22 cellular contexts compared by ENCODE assay signal in genomic region chr11:35295751-35296150, GRCh38.
"Had no signal": no experiment of that assay in that cellular context is flagged by ENCODE, and none has a peak within 500 bp of the region (broad histone marks: within the 10 kb centered on the region; RNA-seq: fewer than 3 reads in every experiment).

No MANE protein-coding gene starts in this region.

- H3K27ac Mint-ChIP-seq: activated naive CD8-positive, alpha-beta T cell; nephron progenitor cell; progenitor cell of endocrine pancreas had no signal

- H3K4me1 ChIP-seq: left ventricle myocardium inferior, right lobe of liver, testis, transverse colon had no signal

- H3K4me3 Mint-ChIP-seq: activated naive CD8-positive, alpha-beta T cell; nephron progenitor cell had no signal

- H3K9me3 Mint-ChIP-seq: nephron progenitor cell had no signal

- ATAC-seq: stimulated activated naive CD8-positive, alpha-beta T cell treated with anti-CD3 and anti-CD28 coated beads, Interleukin-15, Interleukin-2, amounts not matched to agents 100 U/mL and 50 U/mL, for 24 hours had no signal

- H3K27me3 ChIP-seq: dorsolateral prefrontal cortex, neutrophil, right lobe of liver, testis, transverse colon had no signal

- H3K27me3 Mint-ChIP-seq: activated naive CD8-positive, alpha-beta T cell; progenitor cell of endocrine pancreas had no signal

- H3K4me3 ChIP-seq: coronary artery, dorsolateral prefrontal cortex, left ventricle myocardium inferior, lung, right lobe of liver, testis, transverse colon had no signal

- H3K27ac ChIP-seq: coronary artery, left ventricle myocardium inferior, neutrophil, right lobe of liver, testis, transverse colon had no signal

- H3K36me3 Mint-ChIP-seq: activated naive CD8-positive, alpha-beta T cell had no signal

- H3K4me1 Mint-ChIP-seq: nephron progenitor cell had no signal

- H3K36me3 ChIP-seq: left ventricle myocardium inferior, neutrophil, transverse colon had no signal

- DNase-seq: activated CD4-positive, alpha-beta T cell treated with anti-CD3 and anti-CD28 coated beads for 48 hours; activated CD4-positive, alpha-beta T cell treated with anti-CD3 and anti-CD28 coated beads, Interleukin-2, amount 50 U/mL, for 48 hours; activated CD8-positive, alpha-beta memory T cell treated with anti-CD3 and anti-CD28 coated beads for 24 hours; activated effector memory CD4-positive, alpha-beta T cell treated with Interleukin-2 at 50 U/mL for 16 hours; activated naive CD4-positive, alpha-beta T cell treated with Interleukin-2 at 50 U/mL for 16 hours; anterior cingulate cortex; dorsolateral prefrontal cortex; effector memory CD4-positive, alpha-beta T cell; erythroblast; head of caudate nucleus; left ventricle myocardium inferior; nephron progenitor cell; right lobe of liver; stimulated activated CD4-positive, alpha-beta T cell treated with anti-CD3 and anti-CD28 coated beads, Interleukin-2, amount 100 ng/mL, for 48 hours; stimulated activated naive CD8-positive, alpha-beta T cell treated with anti-CD3 and anti-CD28 coated beads, Interleukin-15, Interleukin-2, amounts not matched to agents 100 U/mL and 50 U/mL, for 24 hours; testis; transverse colon had no signal

- H3K9me3 ChIP-seq: left ventricle myocardium inferior, neutrophil, right lobe of liver, testis, transverse colon had no signal
